In genomic region chrX:40105791-40106676, GRCh38 we compare ENCODE assay signal across 8 cellular contexts. TPM values are rescaled to one million over a fixed set of nuclear protein-coding genes. Genes with fewer than 3 reads are reported as not detected.
A peak's percentile ranks its signal among the peaks of the same experiment; 100 is the strongest.
DNase-seq lines count a peak whose midpoint lies in the region; ATAC-seq and TF ChIP-seq lines count a peak whose summit lies in the region.

No MANE protein-coding gene starts in this region.

- in situ Hi-C loops in astrocyte of the spinal cord (cut with HindIII; ENCODE audit: low sequenced_read_pairs) = no loop called here

- H3K4me1 ChIP-seq in iPS-15b (ENCODE audit: control insufficient read depth, insufficient read depth, low read length) (peaks cover 22% of the 10 kb centered on the region), skeletal muscle tissue (ENCODE audit: control insufficient read depth in 3 of 3, insufficient read depth in 3 of 3, low read length in 3 of 3) (peaks cover 14 to 30% (median 20%) of the 10 kb centered on the region in 3 donors)

- H3K27me3 ChIP-seq in iPS-15b (ENCODE audit: control insufficient read depth, insufficient read depth, low read length) = peaks cover 42% of the 10 kb centered on the region
- peaks cover 0 to 29% (median 0%) of the 10 kb centered on the region in 3 donors for H3K27me3 ChIP-seq in skeletal muscle tissue (ENCODE audit: control insufficient read depth in 3 of 3, insufficient read depth in 3 of 3, low read length in 3 of 3)

- ATAC-seq in HG02938 (IDR thresholded peaks at IDR 0.05; ENCODE audit: unreplicated experiment) = no peak

- H3K9me3 ChIP-seq in iPS-15b (ENCODE audit: control insufficient read depth, insufficient read depth, low read length) = no peaks in the 10 kb centered on the region
- H3K9me3 ChIP-seq in skeletal muscle tissue (ENCODE audit: control insufficient read depth in 3 of 3, low read length in 3 of 3) = no peaks in the 10 kb centered on the region

- peak overlapping the region; percentile 49 for H3K9ac ChIP-seq in iPS-15b (ENCODE audit: low read depth, low read length)
- H3K9ac ChIP-seq in skeletal muscle tissue (ENCODE audit: low read depth in 1 of 3, low read length in 3 of 3) = peak overlapping the region; percentile 70 to 84 (median 74)

- peak; percentile 61 for DNase-seq in EL
- DNase-seq in LNCaP clone FGC (ENCODE audit: low read depth) = no peak
- DNase-seq in T-helper 1 cell = peak; percentile 44 to 77 (median 66)
- no peak for DNase-seq in astrocyte of the spinal cord (ENCODE audit: low read depth, low spot score)
- no peak for DNase-seq in AG08395 (ENCODE audit: low spot score)

- H3K36me3 ChIP-seq in iPS-15b (ENCODE audit: control insufficient read depth, insufficient read depth, low read length) (no peaks in the 10 kb centered on the region), skeletal muscle tissue (ENCODE audit: control insufficient read depth in 3 of 3, insufficient read depth in 3 of 3, low read length in 3 of 3) (no peaks in the 10 kb centered on the region)

- H3K4me3 ChIP-seq in LNCaP clone FGC (ENCODE audit: low read depth, low read length) (peak overlapping the region; percentile 59), astrocyte of the spinal cord (ENCODE audit: low read depth, low read length) (peak overlapping the region; percentile 39), iPS-15b (ENCODE audit: low read depth, low read length) (peak overlapping the region; percentile 68), skeletal muscle tissue (ENCODE audit: low read length in 3 of 3) (peak overlapping the region; percentile 38 to 73 (median 65))

- no peak for TF ChIP-seq CTCF in LNCaP clone FGC (IDR thresholded peaks at IDR 0.05; ENCODE audit: control insufficient read depth, extremely low read depth, insufficient read depth)
- TF ChIP-seq CTCF in astrocyte of the spinal cord (IDR thresholded peaks at IDR 0.05; ENCODE audit: low read depth, low read length) = no peak

- H3K27ac ChIP-seq in skeletal muscle tissue (ENCODE audit: low read depth, low read length) = peak overlapping the region; percentile 85

RNA-seq across cellular contexts. Expression of gene BCOR, which starts 8.3 kb away (rescaled TPM):
- total RNA-seq in skeletal muscle tissue = 19.8 TPM

Comparison
In these comparisons a context has a peak if more than half of its experiments do, and no peak if none do; other contexts are left out.
1. DNase-seq: peak in EL (single experiment) and T-helper 1 cell (5 of 5); none in LNCaP clone FGC (single experiment), astrocyte of the spinal cord (single experiment) and AG08395 (single experiment).
2. Peak in every context shown above with its lines, with median percentiles within 50 percentile points of each other: H3K4me3 ChIP-seq.